ENCODE assay signal across 10 cellular contexts in the genomic region with DNA sequence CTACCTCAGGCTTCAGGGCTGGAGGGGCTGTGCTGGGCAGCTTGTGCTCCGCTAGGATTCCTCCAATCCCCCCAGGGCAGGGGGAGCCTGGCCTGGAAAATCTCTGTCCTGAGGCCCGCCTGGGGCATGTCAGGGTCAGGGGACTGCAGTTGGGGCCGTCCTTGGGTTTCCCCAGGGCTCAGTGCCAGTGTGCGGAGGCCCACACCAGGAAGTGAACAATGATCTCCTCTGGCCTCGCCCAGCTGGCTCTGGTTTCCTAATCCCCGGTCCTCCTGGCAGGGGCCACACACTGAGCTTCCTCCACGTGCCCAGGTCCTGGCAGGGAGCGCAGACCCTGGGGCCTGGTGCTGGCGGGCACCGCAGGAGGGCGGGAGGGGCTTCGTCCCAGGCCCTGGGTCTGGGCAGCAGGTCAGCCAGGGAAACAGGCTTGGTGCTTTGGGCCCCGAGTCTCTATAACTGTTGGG. TPM values are rescaled to one million over a fixed set of nuclear protein-coding genes. Genes with fewer than 3 reads are reported as not detected.
A peak's percentile ranks its signal among the peaks of the same experiment; 100 is the strongest.
DNase-seq lines count a peak whose midpoint lies in the region; ATAC-seq and TF ChIP-seq lines count a peak whose summit lies in the region.
"Had no signal": no experiment of that assay in that cellular context is flagged by ENCODE, and none has a peak within 500 bp of the region (broad histone marks: within the 10 kb centered on the region; RNA-seq: fewer than 3 reads in every experiment).

No MANE protein-coding gene starts in this region.

- H3K4me1 ChIP-seq in PC-9 (replicated peaks; ENCODE audit: insufficient read depth) (peaks cover 22% of the 10 kb centered on the region), prostate gland (replicated peaks) (peaks cover 4% of the 10 kb centered on the region), esophagus muscularis mucosa (peaks cover 0 to 15% (median 13%) of the 10 kb centered on the region in 4 donors)

- H3K9me3 ChIP-seq in PC-9 (ENCODE audit: insufficient read depth, low read depth), result no peaks in the 10 kb centered on the region
- no peaks in the 10 kb centered on the region for H3K9me3 ChIP-seq in prostate gland
- no peaks in the 10 kb centered on the region for H3K9me3 ChIP-seq in esophagus muscularis mucosa

- no peak for ATAC-seq in HG02759 (IDR thresholded peaks at IDR 0.05; ENCODE audit: unreplicated experiment)

- BruUV-seq in PC-9 (replicated peaks; lab: Mats Ljungman, UMichigan), result no TSS peak

- no peaks in the 10 kb centered on the region for H3K79me2 ChIP-seq in PC-9 (ENCODE audit: low read depth)

- WGBS in prostate gland, result 30% methylated on average over 7 of the region's 13 CpGs
- WGBS in esophagus muscularis mucosa, result 43% methylated on average over 9 of the region's 13 CpGs

- no peaks in the 10 kb centered on the region for H3K36me3 ChIP-seq in PC-9 (ENCODE audit: low read depth)
- H3K36me3 ChIP-seq in prostate gland, result no peaks in the 10 kb centered on the region
- no peaks in the 10 kb centered on the region for H3K36me3 ChIP-seq in esophagus muscularis mucosa

- no peaks in the 10 kb centered on the region for H4K20me1 ChIP-seq in PC-9 (ENCODE audit: insufficient read depth)

- peak overlapping the region; percentile 40 for H3K4me2 ChIP-seq in PC-9

- H3F3A ChIP-seq in PC-9 (ENCODE audit: insufficient read depth, low read depth), result no peaks in the 10 kb centered on the region

- TF ChIP-seq POLR2A in prostate gland (IDR thresholded peaks at IDR 0.05) (no peak), esophagus muscularis mucosa (IDR thresholded peaks at IDR 0.05; ENCODE audit: low read depth) (no peak)

- H3K27me3 ChIP-seq in PC-9 (ENCODE audit: insufficient read depth, low read depth) (no peaks in the 10 kb centered on the region), prostate gland (replicated peaks; ENCODE audit: insufficient read depth) (no peaks in the 10 kb centered on the region), esophagus muscularis mucosa (peaks cover 0 to 68% (median 5%) of the 10 kb centered on the region in 4 donors)

- intact Hi-C loops in PC-9 (cut with micrococcal nuclease; ENCODE audit: unreplicated experiment) (no loop called here), prostate gland (cut with DNase I) (no loop called here), esophagus muscularis mucosa (cut with DNase I) (no loop called here)

- POLR2A ChIA-PET in PC-9 (lab: Charles Lee; ENCODE audit: unreplicated experiment), result interaction anchor here (0.5 kb wide), 1 partner anchor 522 kb away, joined by 3 read pairs; no protein-coding TSS in a partner anchor

- TF ChIP-seq CTCF in PC-9 (conservative IDR thresholded peaks at IDR 0.05), result no peak
- TF ChIP-seq CTCF in foreskin fibroblast (IDR thresholded peaks at IDR 0.05; ENCODE audit: low read depth, low read length), result no peak
- TF ChIP-seq CTCF in prostate gland (IDR thresholded peaks at IDR 0.05), result no peak
- TF ChIP-seq CTCF in esophagus muscularis mucosa (IDR thresholded peaks at IDR 0.05), result no peak

- H2AFZ ChIP-seq in PC-9, result peak overlapping the region; percentile 52; the same call in 1 of the 2 replicates

- H3K4me3 ChIP-seq in PC-9 (no peak overlapping the region), foreskin fibroblast (ENCODE audit: low read depth in 1 of 2, low read length in 2 of 2) (no peak overlapping the region), prostate gland (no peak overlapping the region), esophagus muscularis mucosa (no peak overlapping the region)

- CTCF ChIA-PET in PC-9 (lab: Charles Lee), result interaction anchor here (0.5 to 0.6 kb wide), 2 partner anchors 148 to 1120 kb away, joined by 3 to 4 read pairs; no protein-coding TSS in a partner anchor

- no peak for TF ChIP-seq EP300 in esophagus muscularis mucosa (IDR thresholded peaks at IDR 0.05)

- H3K27ac ChIP-seq in PC-9, result no peak overlapping the region
- H3K27ac ChIP-seq in prostate gland, result no peak overlapping the region
- no peak overlapping the region for H3K27ac ChIP-seq in esophagus muscularis mucosa (replicated peaks in 1 of 4)

- H3K9me2 ChIP-seq in PC-9 (ENCODE audit: insufficient read depth), result no peaks in the 10 kb centered on the region

- DNase-seq in H4 (ENCODE audit: low spot score), result peak; percentile 71
- peak; percentile 65 to 68 for DNase-seq in PC-9
- DNase-seq in foreskin fibroblast, result peak; percentile 30 to 63
- DNase-seq in prostate gland (ENCODE audit: low spot score), result peak; percentile 79
- DNase-seq in NK-92 (lab: John Stamatoyannopoulos, UW; ENCODE audit: unreplicated experiment), result no peak
- DNase-seq in activated naive CD4-positive, alpha-beta T cell treated with anti-CD3 and anti-CD28 coated beads, Interleukin-2, amount 50 U/mL, for 16 hours, result no peak
- no peak for DNase-seq in esophagus muscularis mucosa (ENCODE audit: extremely low spot score)

RNA-seq across cellular contexts. Expression of a gene that starts 1.4 kb away (rescaled TPM):
- not detected in 2 replicates for total RNA-seq in H4 (2014; rRNA removed; shearing (Covaris generic))
- total RNA-seq in PC-9 (2021), result 0.03 and 0.04 TPM in 2 replicates
- under 1 TPM in 1 of 2 donors, not detected in 1; 0.11 TPM for total RNA-seq in prostate gland
- total RNA-seq in esophagus muscularis mucosa, result under 1 TPM in 1 of 4 donors, not detected in 3; 0.34 TPM
- total RNA-seq: SK-MEL-5 had no signal

RNA-seq across cellular contexts. Expression of a gene that starts 36.8 kb away (rescaled TPM):
- total RNA-seq in H4 (2014; rRNA removed; shearing (Covaris generic)), result not detected in 2 replicates
- total RNA-seq in PC-9 (2021), result 0.07 TPM in 1 of 2 replicates, not detected in the other
- total RNA-seq in prostate gland, result 1 to 10 TPM in 1 of 2 donors, under 1 TPM in 1; 0.74 to 2.3 TPM
- not detected for total RNA-seq in esophagus muscularis mucosa
- total RNA-seq: lower leg skin, SK-MEL-5 had no signal

Comparison
In these comparisons a context has a peak if more than half of its experiments do, and no peak if none do; other contexts are left out.
1. DNase-seq: peak in H4 (single experiment), PC-9 (2 of 2), foreskin fibroblast (2 of 2) and prostate gland (single experiment); none in NK-92 (single experiment), activated naive CD4-positive, alpha-beta T cell treated with anti-CD3 and anti-CD28 coated beads, Interleukin-2, amount 50 U/mL, for 16 hours (single experiment) and esophagus muscularis mucosa (single experiment).